1 cellular context compared by ENCODE assay signal in genomic region chr15:44682211-44682610, GRCh38.
A peak's percentile ranks its signal among the peaks of the same experiment; 100 is the strongest.
TF ChIP-seq lines count a peak whose summit lies in the region.

No MANE protein-coding gene starts in this region.

TF ChIP-seq in K562, 482 proteins besides CTCF, POLR2A, EP300 and RAD21:
- TF ChIP-seq BRF1 (IDR thresholded peaks at IDR 0.05; ENCODE audit: borderline replicate concordance, extremely low read depth, insufficient read length) (no peak), CEBPG (CRISPR knock-in tag; IDR thresholded peaks at IDR 0.05) (no peak), CEBPG (tag; conservative IDR thresholded peaks at IDR 0.05 in 1 of 2, IDR thresholded peaks at IDR 0.05 in 1 of 2) (peak in 1 of 2 experiments; percentile 38; a peak in 1 of 4 replicates), MEF2D (tag; conservative IDR thresholded peaks at IDR 0.05; ENCODE audit: low read depth) (peak; percentile 41; the same call in 1 of the 2 replicates), ESRRB (CRISPR knock-in tag; IDR thresholded peaks at IDR 0.05; ENCODE audit: borderline replicate concordance) (no peak), ZFP36 (IDR thresholded peaks at IDR 0.05; ENCODE audit: low read depth, low read length, partially characterized antibody) (peak; percentile 29), RBM22 (IDR thresholded peaks at IDR 0.05; ENCODE audit: low read depth, low read length, poor library complexity, severe bottlenecking) (no peak), ATF7 (IDR thresholded peaks at IDR 0.05) (0 out of 2 replicates have a peak, but pooled peaks have one; percentile 35), CREM (IDR thresholded peaks at IDR 0.05; ENCODE audit: low read depth) (peak; percentile 48; the same call in 1 of the 2 replicates)
- TF ChIP-seq, protein P1, sequence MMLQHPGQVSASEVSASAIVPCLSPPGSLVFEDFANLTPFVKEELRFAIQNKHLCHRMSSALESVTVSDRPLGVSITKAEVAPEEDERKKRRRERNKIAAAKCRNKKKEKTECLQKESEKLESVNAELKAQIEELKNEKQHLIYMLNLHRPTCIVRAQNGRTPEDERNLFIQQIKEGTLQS (IDR thresholded peaks at IDR 0.05): peak; percentile 65
- TF ChIP-seq, protein P1 (CRISPR knock-in tag; conservative IDR thresholded peaks at IDR 0.05): no peak
- TF ChIP-seq, protein P2, sequence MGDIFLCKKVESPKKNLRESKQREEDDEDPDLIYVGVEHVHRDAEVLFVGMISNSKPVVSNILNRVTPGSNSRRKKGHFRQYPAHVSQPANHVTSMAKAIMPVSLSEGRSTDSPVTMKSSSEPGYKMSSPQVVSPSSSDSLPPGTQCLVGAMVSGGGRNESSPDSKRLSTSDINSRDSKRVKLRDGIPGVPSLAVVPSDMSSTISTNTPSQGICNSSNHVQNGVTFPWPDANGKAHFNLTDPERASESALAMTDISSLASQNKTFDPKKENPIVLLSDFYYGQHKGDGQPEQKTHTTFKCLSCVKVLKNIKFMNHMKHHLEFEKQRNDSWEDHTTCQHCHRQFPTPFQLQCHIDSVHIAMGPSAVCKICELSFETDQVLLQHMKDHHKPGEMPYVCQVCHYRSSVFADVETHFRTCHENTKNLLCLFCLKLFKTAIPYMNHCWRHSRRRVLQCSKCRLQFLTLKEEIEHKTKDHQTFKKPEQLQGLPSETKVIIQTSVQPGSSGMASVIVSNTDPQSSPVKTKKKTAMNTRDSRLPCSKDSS (IDR thresholded peaks at IDR 0.05; ENCODE audit: low read depth, partially characterized antibody): no peak
